In the genomic region with DNA sequence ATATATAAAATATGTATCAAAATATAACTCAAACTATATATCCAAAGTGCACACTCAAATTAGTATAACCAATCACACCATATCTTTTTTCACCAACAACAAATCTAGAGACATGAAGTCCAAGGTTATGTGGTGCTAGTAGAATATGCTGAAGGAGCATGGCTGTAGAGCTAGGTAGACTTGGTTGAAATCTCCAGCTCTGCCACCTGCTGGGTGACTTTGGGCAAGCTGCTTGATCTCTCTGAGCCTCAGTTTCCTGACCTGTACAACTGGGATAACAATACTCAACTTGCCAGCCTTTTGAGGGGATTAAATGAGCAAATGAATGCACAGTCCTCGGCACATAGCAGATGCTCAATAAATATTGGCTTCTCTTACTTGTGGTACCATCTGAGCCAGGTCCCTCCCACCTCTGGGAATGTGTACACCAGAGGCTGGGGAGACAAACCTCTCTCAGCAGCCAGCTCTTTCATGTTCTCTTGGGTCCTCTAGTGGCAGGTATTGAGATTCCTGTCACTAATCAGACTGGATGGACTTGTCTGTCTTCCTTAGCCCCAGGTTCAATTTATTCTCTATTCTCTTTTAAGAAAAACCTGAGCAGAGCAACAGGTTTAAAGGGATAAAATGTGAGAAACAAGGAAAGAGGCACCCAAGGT, we compare ENCODE assay signal across 7 cellular contexts.
DNase-seq lines count a peak whose midpoint lies in the region; ATAC-seq and TF ChIP-seq lines count a peak whose summit lies in the region.

No MANE protein-coding gene starts in this region.

- no peaks in the 10 kb centered on the region for H3K36me3 ChIP-seq in skeletal muscle satellite cell (ENCODE audit: insufficient read depth, low read length)

- peak; percentile 58 for DNase-seq in HEK293T (ENCODE audit: extremely low spot score)
- peak; percentile 89 for DNase-seq in RPMI7951 (ENCODE audit: low read depth)
- DNase-seq in foreskin fibroblast, result peak; percentile 50 to 66

- peak; percentile 47 for TF ChIP-seq CTCF in foreskin fibroblast (IDR thresholded peaks at IDR 0.05; ENCODE audit: low read depth, low read length)

- H3K9me3 ChIP-seq in skeletal muscle satellite cell (replicated peaks; ENCODE audit: low read length), result no peaks in the 10 kb centered on the region

- H3K9ac ChIP-seq in skeletal muscle satellite cell (ENCODE audit: low read depth, low read length), result peak overlapping the region; percentile 70

- H3K4me2 ChIP-seq in skeletal muscle satellite cell (ENCODE audit: low read length), result peak overlapping the region; percentile 67

- CTCF ChIA-PET in HEK293T (lab: Yijun Ruan, JAX), result interaction anchor here (0.6 to 1.0 kb wide), 5 partner anchors 9 to 421 kb away, joined by 3 to 4 read pairs (median 4); no protein-coding TSS in a partner anchor

- H3K4me3 ChIP-seq in foreskin fibroblast (ENCODE audit: low read depth in 1 of 2, low read length in 2 of 2) (no peak overlapping the region), skeletal muscle satellite cell (ENCODE audit: low read length) (no peak overlapping the region)

- ATAC-seq in HG02759 (IDR thresholded peaks at IDR 0.05; ENCODE audit: unreplicated experiment) (no peak), GM21825 (IDR thresholded peaks at IDR 0.05; ENCODE audit: unreplicated experiment) (no peak), HG03521 (IDR thresholded peaks at IDR 0.05; ENCODE audit: unreplicated experiment) (no peak)

- POLR2A ChIA-PET in HEK293T (lab: Yijun Ruan, JAX), result no interaction called here

- peaks cover 36% of the 10 kb centered on the region for H3K4me1 ChIP-seq in skeletal muscle satellite cell (ENCODE audit: control insufficient read depth, insufficient read depth, low read length)

- H3K27me3 ChIP-seq in skeletal muscle satellite cell (ENCODE audit: control insufficient read depth, insufficient read depth, low read length), result no peaks in the 10 kb centered on the region

TF ChIP-seq in HEK293T, 16 proteins besides CTCF, POLR2A, EP300 and RAD21:
- TF ChIP-seq ZNF384 (IDR thresholded peaks at IDR 0.05) (no peak), TARDBP (IDR thresholded peaks at IDR 0.05) (no peak), L3MBTL2 (conservative IDR thresholded peaks at IDR 0.05) (no peak), SP1 (IDR thresholded peaks at IDR 0.05) (no peak)
